Comparison of ENCODE assay signal across 8 cellular contexts in the genomic region with DNA sequence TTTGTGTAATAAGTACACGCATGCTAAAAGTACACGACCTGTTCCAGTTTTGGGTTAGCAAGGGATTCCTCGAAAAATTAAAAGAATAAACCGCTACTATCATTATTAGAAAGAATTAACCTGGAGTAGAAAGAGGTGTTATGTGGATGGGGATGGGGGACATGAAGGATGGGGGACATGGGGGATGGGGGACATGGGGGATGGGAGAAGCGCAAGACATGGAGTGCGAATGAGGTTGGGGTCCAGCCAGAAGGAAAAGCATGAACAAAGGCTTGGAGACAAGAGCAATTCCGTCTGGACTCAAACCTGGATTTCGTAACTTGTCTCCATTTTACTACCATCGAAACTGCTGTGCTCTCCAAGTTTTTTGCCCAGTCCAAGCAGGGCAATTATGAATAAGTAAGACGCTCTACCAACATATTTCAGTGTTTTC. TPM values are rescaled to one million over a fixed set of nuclear protein-coding genes. Genes with fewer than 3 reads are reported as not detected.
DNase-seq lines count a peak whose midpoint lies in the region; ATAC-seq and TF ChIP-seq lines count a peak whose summit lies in the region.

No MANE protein-coding gene starts in this region.

- peak overlapping the region; percentile 74 to 95 for H3K4me3 ChIP-seq in CD4-positive, alpha-beta memory T cell (ENCODE audit: low read length in 2 of 2)
- H3K4me3 ChIP-seq in HUES64 (ENCODE audit: low read length): peak overlapping the region; percentile 82
- peak overlapping the region; percentile 89 to 97 (median 94) for H3K4me3 ChIP-seq in right lobe of liver
- H3K4me3 ChIP-seq in upper lobe of left lung: peak overlapping the region; percentile 56 to 98 (median 84)

- TF ChIP-seq POLR2A in right lobe of liver (IDR thresholded peaks at IDR 0.05) (no peak), upper lobe of left lung (IDR thresholded peaks at IDR 0.05) (no peak)

- H3K27ac Mint-ChIP-seq in CD4-positive, alpha-beta memory T cell: peak overlapping the region; percentile 73 to 96 (median 89)
- H3K27ac Mint-ChIP-seq in brain: peak overlapping the region; percentile 95 to 99 (median 97)

- H3K27ac ChIP-seq in CD4-positive, alpha-beta memory T cell (ENCODE audit: low read depth, low read length): peak overlapping the region; percentile 61
- H3K27ac ChIP-seq in HUES64 (ENCODE audit: low read depth, low read length): peak overlapping the region; percentile 70
- H3K27ac ChIP-seq in right lobe of liver: peak overlapping the region; percentile 55 to 71 (median 63)
- H3K27ac ChIP-seq in upper lobe of left lung: peak overlapping the region; percentile 81 to 92 (median 88)

- TF ChIP-seq CTCF in brain (conservative IDR thresholded peaks at IDR 0.05) (no peak), right lobe of liver (IDR thresholded peaks at IDR 0.05) (no peak), upper lobe of left lung (IDR thresholded peaks at IDR 0.05) (no peak)

- peaks cover 0 to 8% (median 5%) of the 10 kb centered on the region in 8 donors for H3K9me3 Mint-ChIP-seq in CD4-positive, alpha-beta memory T cell
- peaks cover 14 to 35% (median 26%) of the 10 kb centered on the region in 5 experiments for H3K9me3 Mint-ChIP-seq in brain

- no peak for TF ChIP-seq EP300 in upper lobe of left lung (IDR thresholded peaks at IDR 0.05)

- POLR2A ChIA-PET in CD4-positive, alpha-beta memory T cell (lab: Charles Lee; ENCODE audit: partially characterized antibody): interaction anchor here (0.9 to 1.8 kb wide), 4 partner anchors 10 to 673 kb away, joined by 3 to 6 read pairs (median 4); partner anchors contain the start of genes LUZP1 and RPL11

- no peaks in the 10 kb centered on the region for H3K9me3 ChIP-seq in CD4-positive, alpha-beta memory T cell (ENCODE audit: control insufficient read depth in 1 of 2, low read length in 2 of 2)
- H3K9me3 ChIP-seq in HUES64 (ENCODE audit: insufficient read depth, low read depth, low read length) (peaks cover 17% of the 10 kb centered on the region), right lobe of liver (no peaks in the 10 kb centered on the region), upper lobe of left lung (no peaks in the 10 kb centered on the region)

- DNase-seq in CD4-positive, alpha-beta memory T cell: no peak
- DNase-seq in right lobe of liver: no peak
- no peak for DNase-seq in upper lobe of left lung

- H3K4me1 ChIP-seq in CD4-positive, alpha-beta memory T cell (ENCODE audit: insufficient read depth, low read length): peaks cover 15% of the 10 kb centered on the region
- peaks cover 4% of the 10 kb centered on the region; the same call in 1 of the 2 replicates for H3K4me1 ChIP-seq in HUES64 (ENCODE audit: insufficient read depth, low read length)
- H3K4me1 ChIP-seq in right lobe of liver: peaks cover 0 to 5% (median 0%) of the 10 kb centered on the region in 4 donors
- H3K4me1 ChIP-seq in upper lobe of left lung: peaks cover 14 to 23% (median 19%) of the 10 kb centered on the region in 4 donors

- H3K36me3 ChIP-seq in CD4-positive, alpha-beta memory T cell (ENCODE audit: insufficient read depth, low read length): no peaks in the 10 kb centered on the region
- H3K36me3 ChIP-seq in HUES64 (ENCODE audit: insufficient read depth, low read length): peaks cover 15% of the 10 kb centered on the region
- H3K36me3 ChIP-seq in right lobe of liver: no peaks in the 10 kb centered on the region
- H3K36me3 ChIP-seq in upper lobe of left lung: no peaks in the 10 kb centered on the region

- CTCF ChIA-PET in CD4-positive, alpha-beta memory T cell (lab: Charles Lee; ENCODE audit: partially characterized antibody): interaction anchor here (0.9 kb wide), 1 partner anchor 673 kb away, joined by 3 read pairs; the partner anchor contains the start of gene RPL11

- ATAC-seq in right lobe of liver (peak in 2 of 4 donors; percentile 1 to 10), upper lobe of left lung (ENCODE audit: low FRiP score in 2 of 2) (peak; percentile 2 to 6), GM21576 (IDR thresholded peaks at IDR 0.05; ENCODE audit: unreplicated experiment) (no peak), GM19035 (IDR thresholded peaks at IDR 0.05; ENCODE audit: unreplicated experiment) (no peak), GM21423 (IDR thresholded peaks at IDR 0.05; ENCODE audit: unreplicated experiment) (no peak)

- 71% methylated on average over 9 of the region's 10 CpGs for WGBS in HUES64
- WGBS in right lobe of liver (ENCODE audit: insufficient coverage, low coverage, low lambda C conversion rate, missing lambda C conversion rate): 22% methylated on average over 10 of the region's 10 CpGs
- 39 to 44% methylated on average over 10 of the region's 10 CpGs for WGBS in upper lobe of left lung, 2 donors

- H3K4me1 Mint-ChIP-seq in CD4-positive, alpha-beta memory T cell: peaks cover 26 to 50% (median 36%) of the 10 kb centered on the region in 4 donors
- H3K4me1 Mint-ChIP-seq in brain: peaks cover 48% of the 10 kb centered on the region

- H3K9ac ChIP-seq in HUES64 (ENCODE audit: low read depth, low read length): peak overlapping the region; percentile 88

- peak overlapping the region; percentile 91 to 98 (median 97) for H3K4me3 Mint-ChIP-seq in CD4-positive, alpha-beta memory T cell
- peak overlapping the region; percentile 93 to 98 (median 95) for H3K4me3 Mint-ChIP-seq in brain

- no peaks in the 10 kb centered on the region for H3K27me3 ChIP-seq in CD4-positive, alpha-beta memory T cell (ENCODE audit: insufficient read depth, low read length)
- H3K27me3 ChIP-seq in HUES64 (ENCODE audit: insufficient read depth, low read length) (no peaks in the 10 kb centered on the region), right lobe of liver (no peaks in the 10 kb centered on the region), upper lobe of left lung (no peaks in the 10 kb centered on the region)

- no peaks in the 10 kb centered on the region for H3K27me3 Mint-ChIP-seq in CD4-positive, alpha-beta memory T cell
- peaks cover 14% of the 10 kb centered on the region for H3K27me3 Mint-ChIP-seq in brain

- intact Hi-C loops in CD4-positive, alpha-beta memory T cell (cut with micrococcal nuclease): loop anchor here (1.0 to 5.0 kb wide), 2 partner anchors 149 to 673 kb away; partner anchors contain the start of genes LUZP1 and RPL11
- intact Hi-C loops in right lobe of liver (cut with DNase I): no loop called here

- peaks cover 7 to 19% of the 10 kb centered on the region in 2 donors for H3K36me3 Mint-ChIP-seq in CD4-positive, alpha-beta memory T cell
- peaks cover 32% of the 10 kb centered on the region for H3K36me3 Mint-ChIP-seq in brain

RNA-seq across cellular contexts. Expression of gene KDM1A, which starts 0.6 kb away (rescaled TPM):
- 10 to 100 TPM; 43.2 TPM for total RNA-seq in CD4-positive, alpha-beta memory T cell
- polyA plus RNA-seq in CD4-positive, alpha-beta memory T cell: 10 to 100 TPM; 39.6 to 47.2 TPM
- polyA plus RNA-seq in HUES64 (2013, experiment 1 of 2): 158 TPM
- 179 TPM for polyA plus RNA-seq in HUES64 (2013, experiment 2 of 2)
- polyA plus RNA-seq in brain (ENCODE audit: insufficient read depth, low read depth, low replicate concordance): 168 TPM
- total RNA-seq in right lobe of liver: 10 to 100 TPM; 15.3 to 22.2 (median 18.6) TPM
- 10 to 100 TPM; 29.0 to 56.7 (median 42.6) TPM for total RNA-seq in upper lobe of left lung

RNA-seq across cellular contexts. Expression of gene TEX46, which starts 3.0 kb away (rescaled TPM):
- total RNA-seq in CD4-positive, alpha-beta memory T cell: 1 to 10 TPM; 1.1 to 2.0 TPM
- not detected for polyA plus RNA-seq in CD4-positive, alpha-beta memory T cell
- polyA plus RNA-seq in HUES64 (2013, experiment 1 of 2): not detected
- not detected for polyA plus RNA-seq in HUES64 (2013, experiment 2 of 2)
- polyA plus RNA-seq in brain (ENCODE audit: insufficient read depth, low read depth, low replicate concordance): not detected
- total RNA-seq in right lobe of liver (not detected), upper lobe of left lung (not detected)

RNA-seq across cellular contexts. Expression of gene LACTBL1, which starts 46.0 kb away (rescaled TPM):
- total RNA-seq in CD4-positive, alpha-beta memory T cell: not detected
- not detected for polyA plus RNA-seq in CD4-positive, alpha-beta memory T cell
- not detected for polyA plus RNA-seq in HUES64 (2013, experiment 1 of 2)
- polyA plus RNA-seq in HUES64 (2013, experiment 2 of 2): not detected
- not detected for polyA plus RNA-seq in brain (ENCODE audit: insufficient read depth, low read depth, low replicate concordance)
- not detected for total RNA-seq in right lobe of liver
- total RNA-seq in upper lobe of left lung: not detected

Comparison
In these comparisons a context has a peak if more than half of its experiments do, and no peak if none do; other contexts are left out.
1. ATAC-seq: peak in upper lobe of left lung (2 of 2); none in GM21576 (single experiment), GM19035 (single experiment) and GM21423 (single experiment).
2. Peak in every context shown above with its lines, with median percentiles within 50 percentile points of each other: H3K27ac ChIP-seq and H3K4me3 ChIP-seq.